In the genomic region with DNA sequence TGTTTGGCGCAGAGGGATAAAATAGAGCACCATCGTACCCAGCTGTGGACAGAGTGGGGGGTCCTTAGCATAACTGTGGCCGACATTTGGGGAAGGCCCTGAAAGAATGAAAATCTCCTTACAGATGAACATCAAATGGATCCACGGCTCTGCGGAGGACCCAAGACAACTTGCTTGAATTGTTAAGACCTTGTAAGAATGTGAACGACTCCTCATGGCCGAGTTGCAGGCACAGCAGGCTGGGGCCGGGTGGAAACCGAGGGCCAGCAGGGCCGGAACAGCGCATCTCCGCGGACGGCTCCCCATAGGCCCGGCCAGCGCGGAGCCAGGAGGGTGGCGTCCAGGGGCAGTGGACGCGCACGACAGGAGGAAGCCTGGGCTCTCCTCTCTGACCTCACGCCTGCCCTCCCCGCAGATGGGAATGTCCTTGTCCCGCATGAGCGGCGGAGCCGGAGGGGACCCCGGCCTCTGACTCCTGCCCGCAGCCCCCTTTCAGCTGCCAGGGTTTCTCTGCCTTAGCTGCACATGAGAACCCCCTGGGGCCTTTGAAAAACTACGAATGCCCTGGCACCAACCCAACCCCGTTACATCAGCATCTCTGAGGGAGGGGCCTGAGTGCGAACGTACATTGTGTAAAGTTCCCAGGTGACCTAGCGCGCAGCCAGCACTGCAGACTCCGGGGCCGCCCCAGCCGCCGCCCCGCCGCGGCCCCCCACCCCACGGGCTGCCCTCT, we compare ENCODE assay signal across 10 cellular contexts. TPM values are rescaled to one million over a fixed set of nuclear protein-coding genes. Genes with fewer than 3 reads are reported as not detected.
DNase-seq lines count a peak whose midpoint lies in the region; FAIRE-seq and TF ChIP-seq lines count a peak whose summit lies in the region.
"Had no signal": no experiment of that assay in that cellular context is flagged by ENCODE, and none has a peak within 500 bp of the region (broad histone marks: within the 10 kb centered on the region; RNA-seq: fewer than 3 reads in every experiment).

No MANE protein-coding gene starts in this region.

- H3K27ac Mint-ChIP-seq in immature natural killer cell: peak overlapping the region in 1 of 6 donors; percentile 55

- H3K36me3 ChIP-seq in bronchial epithelial cell (ENCODE audit: control insufficient read depth, insufficient read depth, low read length): no peaks in the 10 kb centered on the region
- H3K36me3 ChIP-seq: ascending aorta had no signal

- no peak for FAIRE-seq in bronchial epithelial cell (lab: Jason Lieb, UNC)

- no peaks in the 10 kb centered on the region for H3K27me3 ChIP-seq in bronchial epithelial cell (ENCODE audit: control insufficient read depth, insufficient read depth, low read length)
- H3K27me3 ChIP-seq: ascending aorta had no signal

- H3K27me3 Mint-ChIP-seq in immature natural killer cell (ENCODE audit: low read depth in 3 of 3): peaks cover 16 to 23% (median 18%) of the 10 kb centered on the region in 3 donors

- peak overlapping the region in 3 of 5 donors; percentile 7 to 53 (median 36) for H3K4me3 Mint-ChIP-seq in immature natural killer cell

- H3K36me3 Mint-ChIP-seq in immature natural killer cell: no peaks in the 10 kb centered on the region

- H3K4me1 Mint-ChIP-seq in immature natural killer cell: peaks cover 0 to 2% of the 10 kb centered on the region in 2 donors

- DNase-seq in NCI-H69 (lab: John Stamatoyannopoulos, UW) (peak; percentile 86), bronchial epithelial cell (ENCODE audit: low read depth) (peak; percentile 3), immature natural killer cell (peak in 2 of 3 donors; percentile 5 to 8), NCI-H1417 treated with DMSO at 0.1 percent for 48 hours (lab: John Stamatoyannopoulos, UW) (no peak), germinal center (ENCODE audit: low spot score) (no peak)
- peak; percentile 4 for DNase-seq in stimulated activated CD8-positive, alpha-beta memory T cell treated with anti-CD3 and anti-CD28 coated beads, Interleukin-4, amount 100 ng/mL, for 24 hours (ENCODE audit: low read depth)
- DNase-seq in NK-92 treated with Interleukin-12 subunit alpha and Interleukin-12 subunit beta, amount 100 ng/mL, for 24 hours (lab: John Stamatoyannopoulos, UW): no peak
- DNase-seq: NCI-H2029 treated with DMSO at 0.1 percent for 48 hours, SW 1271 had no signal

- H3K9me3 Mint-ChIP-seq in immature natural killer cell: no peaks in the 10 kb centered on the region

- H3K4me3 ChIP-seq in bronchial epithelial cell (ENCODE audit: low read depth, low read length): peak overlapping the region; percentile 26

- no peak for TF ChIP-seq CTCF in bronchial epithelial cell (IDR thresholded peaks at IDR 0.05; ENCODE audit: insufficient read depth, low read length, severe bottlenecking)

RNA-seq across cellular contexts. Expression of gene PTCH1, which starts 36.2 kb away (rescaled TPM):
- total RNA-seq in bronchial epithelial cell: 0.64 and 1.6 TPM in 2 replicates
- polyA plus RNA-seq in immature natural killer cell: 10 to 100 TPM in 2 of 3 donors, 1 to 10 TPM in 1; 3.7 to 30.6 (median 16.1) TPM

Comparison
In these comparisons a context has a peak if more than half of its experiments do, and no peak if none do; other contexts are left out.
1. DNase-seq: peak in NCI-H69 (single experiment), bronchial epithelial cell (single experiment), immature natural killer cell (2 of 3) and stimulated activated CD8-positive, alpha-beta memory T cell treated with anti-CD3 and anti-CD28 coated beads, Interleukin-4, amount 100 ng/mL, for 24 hours (single experiment); none in NCI-H1417 treated with DMSO at 0.1 percent for 48 hours (single experiment), germinal center (single experiment) and NK-92 treated with Interleukin-12 subunit alpha and Interleukin-12 subunit beta, amount 100 ng/mL, for 24 hours (single experiment).